In the genomic region with DNA sequence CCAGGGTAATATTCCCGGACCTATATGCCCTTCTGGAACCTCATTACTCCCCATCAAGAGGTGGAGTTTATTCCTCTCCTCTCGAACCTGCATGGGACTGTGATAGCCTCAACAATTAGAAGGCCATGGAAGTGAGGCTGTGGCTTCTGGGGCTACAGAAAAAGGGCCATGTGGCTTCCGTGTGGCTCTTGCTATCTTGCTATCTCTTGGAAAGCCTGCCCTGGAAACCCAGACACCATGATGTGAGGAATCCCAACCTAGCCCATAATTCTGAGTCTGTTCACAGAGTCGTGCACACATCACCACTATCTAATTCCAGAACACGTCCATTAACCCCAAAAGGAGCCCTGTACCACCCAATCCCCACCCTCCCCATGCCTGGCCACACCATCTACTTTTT, we compare ENCODE assay signal across 5 cellular contexts.
"Had no signal": no experiment of that assay in that cellular context is flagged by ENCODE, and none has a peak within 500 bp of the region (broad histone marks: within the 10 kb centered on the region; RNA-seq: fewer than 3 reads in every experiment).

No MANE protein-coding gene starts in this region.

- H3K9me3 Mint-ChIP-seq: GM23338, H9 had no signal

- DNase-seq: H9, HCEC 1CT, IMR-90 had no signal

- H3K27ac Mint-ChIP-seq: GM23338, H9 had no signal

- H2AFZ ChIP-seq: GM23338 had no signal

- H3K4me2 ChIP-seq: GM23338 had no signal

- H3K4me3 Mint-ChIP-seq: GM23338, H9 had no signal

- H3K4me3 ChIP-seq: GM23338, K562 had no signal

- ATAC-seq: GM23338, K562 had no signal
